Comparison of ENCODE assay signal across 17 cellular contexts in the genomic region with DNA sequence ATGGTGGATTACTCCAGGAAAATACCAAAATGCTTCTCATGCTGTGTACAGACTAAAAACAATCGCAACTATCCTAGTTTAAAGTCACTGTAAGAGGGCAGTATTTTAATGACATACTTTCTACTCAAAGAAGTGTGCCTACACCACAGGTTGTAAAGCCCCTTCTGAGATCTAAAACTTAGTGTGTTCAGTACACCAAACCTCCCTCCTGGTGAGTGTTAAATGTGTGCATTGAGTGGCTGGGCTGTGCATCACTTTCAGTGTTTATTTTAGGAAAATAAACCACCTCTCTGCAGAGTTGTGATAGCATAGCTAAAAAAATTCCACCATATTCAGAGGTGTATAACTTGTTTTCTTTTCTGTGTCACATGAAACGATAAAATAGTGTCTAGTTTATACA.
"Had no signal": no experiment of that assay in that cellular context is flagged by ENCODE, and none has a peak within 500 bp of the region (broad histone marks: within the 10 kb centered on the region; RNA-seq: fewer than 3 reads in every experiment).

No MANE protein-coding gene starts in this region.

- H3K4me2 ChIP-seq: neural progenitor cell had no signal

- H3K27me3 ChIP-seq: esophagus muscularis mucosa, gastrocnemius medialis, neural progenitor cell, ovary, thyroid gland had no signal

- H3K9me3 ChIP-seq: esophagus muscularis mucosa, gastrocnemius medialis, left ventricle myocardium inferior, lower lobe of right lung, ovary, thyroid gland had no signal

- H3K4me1 ChIP-seq: esophagus muscularis mucosa, gastrocnemius medialis, left ventricle myocardium inferior, lower lobe of right lung, neural progenitor cell, thyroid gland had no signal

- H3K27ac ChIP-seq: epithelial cell of prostate, esophagus muscularis mucosa, gastrocnemius medialis, left ventricle myocardium inferior, lower lobe of right lung, neural progenitor cell, ovary, thyroid gland had no signal

- H3K36me3 ChIP-seq: esophagus muscularis mucosa, gastrocnemius medialis, left ventricle myocardium inferior, lower lobe of right lung, neural progenitor cell, ovary, thyroid gland had no signal

- H3K9ac ChIP-seq: neural progenitor cell had no signal

- DNase-seq: effector memory CD8-positive, alpha-beta T cell; gastrocnemius medialis; immature natural killer cell; kidney; left cardiac atrium; left ventricle myocardium inferior; lower lobe of right lung; nucleus accumbens; ovary; right cardiac atrium; small intestine; stimulated activated CD4-positive, alpha-beta T cell treated with anti-CD3 and anti-CD28 coated beads, Interleukin-2, amount 100 ng/mL, for 48 hours; stimulated activated naive CD4-positive, alpha-beta T cell treated with Interleukin-2 at 50 U/mL for 16 hours; thyroid gland had no signal

- H2AFZ ChIP-seq: neural progenitor cell had no signal

- H3K4me3 ChIP-seq: esophagus muscularis mucosa, gastrocnemius medialis, left ventricle myocardium inferior, lower lobe of right lung, neural progenitor cell, ovary, thyroid gland had no signal
